ENCODE assay signal across 17 cellular contexts in the genomic region with DNA sequence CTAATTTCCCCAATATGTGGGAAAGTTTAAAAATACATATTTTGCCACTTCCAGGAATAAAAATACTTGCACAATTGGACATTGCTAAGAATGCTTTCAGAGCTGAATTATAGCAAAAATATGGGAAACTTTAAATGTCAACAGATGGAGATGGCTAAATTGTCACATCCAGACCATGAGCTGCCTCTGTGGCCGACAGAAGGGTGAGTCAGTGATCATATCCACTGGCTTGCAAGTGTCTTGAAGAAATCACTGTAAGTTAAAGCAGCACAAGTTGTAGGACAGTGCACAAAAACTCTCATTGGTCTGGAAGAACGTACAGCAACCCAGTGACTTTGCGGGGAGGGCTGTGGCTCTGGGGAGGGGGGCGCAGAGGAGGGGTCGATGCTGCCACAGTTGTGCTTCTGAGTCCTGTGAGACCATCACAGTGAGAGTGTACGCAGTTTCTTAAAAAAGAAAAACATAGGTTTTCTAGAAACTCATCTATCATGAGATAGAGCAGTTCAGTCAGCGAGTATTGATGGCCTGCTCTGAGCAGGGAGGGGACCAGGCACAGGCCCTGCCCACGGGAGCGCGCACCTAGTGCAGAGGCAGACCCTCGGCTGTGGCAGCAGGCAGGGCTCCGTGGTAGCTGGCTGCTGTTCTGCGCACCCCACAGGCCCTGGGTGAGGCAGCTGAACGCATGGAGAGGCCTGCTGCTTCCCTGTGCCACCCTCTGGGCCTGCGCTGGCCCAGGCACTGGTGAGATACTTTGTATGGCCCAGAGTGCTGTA. TPM values are rescaled to one million over a fixed set of nuclear protein-coding genes. Genes with fewer than 3 reads are reported as not detected.
A peak's percentile ranks its signal among the peaks of the same experiment; 100 is the strongest.
DNase-seq lines count a peak whose midpoint lies in the region; ATAC-seq, FAIRE-seq and TF ChIP-seq lines count a peak whose summit lies in the region.
"Had no signal": no experiment of that assay in that cellular context is flagged by ENCODE, and none has a peak within 500 bp of the region (broad histone marks: within the 10 kb centered on the region; RNA-seq: fewer than 3 reads in every experiment).

No MANE protein-coding gene starts in this region.

- H3K27me3 Mint-ChIP-seq in CD8-positive, alpha-beta T cell (ENCODE audit: low read depth): no peaks in the 10 kb centered on the region

- no peak overlapping the region for H4K8ac ChIP-seq in H1 (ENCODE audit: extremely low read depth, insufficient read depth, low read length)

- H3K9ac ChIP-seq in H1 (replicated peaks in 1 of 4; ENCODE audit: extremely low read depth in 1 of 4, low read depth in 3 of 4, low read length in 3 of 4): no peak overlapping the region
- H3K9ac ChIP-seq: BLaER1 treated with 17β-estradiol and CSF1 and Interleukin-3, amounts not matched to agents 10 nM and 100 nM had no signal

- intact Hi-C loops in CD8-positive, alpha-beta T cell (cut with DNase I, micrococcal nuclease): no loop called here

- H3K9me3 Mint-ChIP-seq in CD8-positive, alpha-beta T cell: no peaks in the 10 kb centered on the region
- H3K9me3 Mint-ChIP-seq: HFFc6 had no signal

- H3K36me3 ChIP-seq in H1 (ENCODE audit: control insufficient read depth in 2 of 4, insufficient read depth in 4 of 4, low read length in 3 of 4) (no peaks in the 10 kb centered on the region), osteoblast (ENCODE audit: insufficient read depth, low read length) (no peaks in the 10 kb centered on the region), upper lobe of left lung (peaks cover 0 to 16% (median 6%) of the 10 kb centered on the region in 4 donors)
- no peaks in the 10 kb centered on the region for H3K36me3 ChIP-seq in CD8-positive, alpha-beta T cell (ENCODE audit: insufficient read depth, low read length)
- H3K36me3 ChIP-seq: BLaER1 treated with 17β-estradiol and CSF1 and Interleukin-3, amounts not matched to agents 10 nM and 100 nM had no signal

- no peak overlapping the region for H3K4ac ChIP-seq in H1 (replicated peaks; ENCODE audit: insufficient read length, low read depth, low read length)

- TF ChIP-seq EP300 in H1 (IDR thresholded peaks at IDR 0.05; ENCODE audit: borderline replicate concordance in 1 of 2, low read depth in 2 of 2, low read length in 2 of 2) (no peak), upper lobe of left lung (IDR thresholded peaks at IDR 0.05) (no peak)

- no peak overlapping the region for H3K14ac ChIP-seq in H1 (ENCODE audit: insufficient read length)

- H2BK120ac ChIP-seq in H1 (replicated peaks; ENCODE audit: low read depth, low read length): no peak overlapping the region

- H3K4me3 ChIP-seq in H1 (ENCODE audit: extremely low read depth in 1 of 4, insufficient read depth in 2 of 4, low read depth in 3 of 4, low read length in 4 of 4): no peak overlapping the region
- H3K4me3 ChIP-seq in osteoblast (ENCODE audit: insufficient read depth, low read length): no peak overlapping the region
- H3K4me3 ChIP-seq in upper lobe of left lung: no peak overlapping the region
- no peak overlapping the region for H3K4me3 ChIP-seq in CD8-positive, alpha-beta T cell (ENCODE audit: low read depth, low read length)
- H3K4me3 ChIP-seq: A549; BLaER1 treated with 17β-estradiol and CSF1 and Interleukin-3, amounts not matched to agents 10 nM and 100 nM had no signal

- POLR2A ChIA-PET in H1 (lab: Charles Lee; ENCODE audit: partially characterized antibody): no interaction called here
- POLR2A ChIA-PET in CD8-positive, alpha-beta T cell (lab: Charles Lee): no interaction called here

- TF ChIP-seq RAD21 in H1 (IDR thresholded peaks at IDR 0.05 in 1 of 2, conservative IDR thresholded peaks at IDR 0.05 in 1 of 2; ENCODE audit: low read depth in 2 of 2, low read length in 2 of 2): no peak

- H2BK12ac ChIP-seq in H1 (ENCODE audit: low read depth, low read length): no peak overlapping the region

- TF ChIP-seq CTCF in H1 (IDR thresholded peaks at IDR 0.05; ENCODE audit: control extremely low read depth in 1 of 3, insufficient read depth in 1 of 3, low read depth in 1 of 3, low read length in 3 of 3): no peak
- no peak for TF ChIP-seq CTCF in osteoblast (IDR thresholded peaks at IDR 0.05; ENCODE audit: extremely low read depth, low read depth, low read length)
- TF ChIP-seq CTCF in upper lobe of left lung (IDR thresholded peaks at IDR 0.05): no peak
- no peak for TF ChIP-seq CTCF in CD8-positive, alpha-beta T cell (IDR thresholded peaks at IDR 0.05)

- H3K4me3 Mint-ChIP-seq in CD8-positive, alpha-beta T cell: no peak overlapping the region
- H3K4me3 Mint-ChIP-seq: CD4-positive, CD25-positive, alpha-beta regulatory T cell; HFFc6 had no signal

- CTCF ChIA-PET in H1 (lab: Charles Lee; ENCODE audit: partially characterized antibody): interaction anchor here (0.9 to 1.8 kb wide), 4 partner anchors 14 to 134 kb away, joined by 3 to 6 read pairs (median 4); no protein-coding TSS in a partner anchor
- CTCF ChIA-PET in CD8-positive, alpha-beta T cell (lab: Charles Lee): no interaction called here

- ATAC-seq in upper lobe of left lung (ENCODE audit: low FRiP score in 2 of 2) (no peak), GM19328 (IDR thresholded peaks at IDR 0.05; ENCODE audit: unreplicated experiment) (no peak)
- ATAC-seq in CD8-positive, alpha-beta T cell: no peak
- ATAC-seq: A549 had no signal

- no peak overlapping the region for H2AFZ ChIP-seq in H1 (ENCODE audit: low read length)
- no peak overlapping the region for H2AFZ ChIP-seq in osteoblast (ENCODE audit: low read length)

- FAIRE-seq in H1 (lab: Jason Lieb, UNC): no peak
- FAIRE-seq: A549, GM12891, GM19239 had no signal

- no peak overlapping the region for H2BK5ac ChIP-seq in H1 (ENCODE audit: low read depth, low read length)

- H3K27ac ChIP-seq in H1 (ENCODE audit: low read depth, low read length) (no peak overlapping the region), osteoblast (ENCODE audit: low read depth, low read length) (no peak overlapping the region), upper lobe of left lung (no peak overlapping the region)
- H3K27ac ChIP-seq in CD8-positive, alpha-beta T cell (ENCODE audit: low read depth, low read length): no peak overlapping the region
- H3K27ac ChIP-seq: A549; BLaER1 treated with 17β-estradiol and CSF1 and Interleukin-3, amounts not matched to agents 10 nM and 100 nM; HL-60 had no signal

- H3K18ac ChIP-seq in H1 (ENCODE audit: extremely low read depth, low read length): no peak overlapping the region

- H4K5ac ChIP-seq in H1 (ENCODE audit: insufficient read length, low read depth, low read length): no peak overlapping the region

- H3K4me1 Mint-ChIP-seq in CD8-positive, alpha-beta T cell (ENCODE audit: low read depth): peaks cover 5% of the 10 kb centered on the region

- H2AK5ac ChIP-seq in H1 (ENCODE audit: low read depth, low read length): no peak overlapping the region

- H3K4me1 ChIP-seq in H1 (replicated peaks in 1 of 4; ENCODE audit: control insufficient read depth in 3 of 4, insufficient read depth in 4 of 4, low read length in 3 of 4) (0 out of 7 replicates have a peak, but pooled peaks cover 0 to 3% (median 0%) of the 10 kb centered on the region in 4 experiments), osteoblast (ENCODE audit: insufficient read depth, low read length) (no peaks in the 10 kb centered on the region), upper lobe of left lung (no peaks in the 10 kb centered on the region)
- H3K4me1 ChIP-seq in CD8-positive, alpha-beta T cell (ENCODE audit: insufficient read depth, low read length): peaks cover 3% of the 10 kb centered on the region
- H3K4me1 ChIP-seq: A549 had no signal

- H3K79me2 ChIP-seq in H1 (ENCODE audit: control insufficient read depth in 1 of 2, insufficient read depth in 2 of 2, low read length in 2 of 2) (no peaks in the 10 kb centered on the region), osteoblast (ENCODE audit: insufficient read depth, low read length) (no peaks in the 10 kb centered on the region)

- 91% methylated on average over 15 of the region's 15 CpGs; no CpG with 5 or more reads in 1 of the 2 experiments for WGBS in H1 (ENCODE audit: extremely low coverage in 1 of 2, insufficient coverage in 1 of 2, insufficient read length in 1 of 2, insufficient replicate concordance in 2 of 2, low coverage in 1 of 2, low lambda C conversion rate in 2 of 2, missing lambda C conversion rate in 1 of 2), 2 experiments
- WGBS in upper lobe of left lung, 2 donors: 95 to 96% methylated on average over 12 to 15 of the region's 15 CpGs

- no peak overlapping the region for H4K91ac ChIP-seq in H1 (replicated peaks; ENCODE audit: insufficient read length, low read length)

- no peak overlapping the region for H3K23ac ChIP-seq in H1 (ENCODE audit: insufficient read length)

- no peaks in the 10 kb centered on the region for H3K27me3 ChIP-seq in H1 (replicated peaks in 1 of 4; ENCODE audit: control insufficient read depth in 3 of 4, extremely low read depth in 1 of 4, insufficient read depth in 3 of 4, low read length in 3 of 4)
- no peaks in the 10 kb centered on the region for H3K27me3 ChIP-seq in osteoblast (ENCODE audit: insufficient read depth, low read length)
- no peaks in the 10 kb centered on the region for H3K27me3 ChIP-seq in upper lobe of left lung
- no peaks in the 10 kb centered on the region for H3K27me3 ChIP-seq in CD8-positive, alpha-beta T cell (ENCODE audit: insufficient read depth, low read length)
- H3K27me3 ChIP-seq: BLaER1 treated with 17β-estradiol and CSF1 and Interleukin-3, amounts not matched to agents 10 nM and 100 nM had no signal

- H3K23me2 ChIP-seq in H1 (ENCODE audit: low read depth, low read length): no peaks in the 10 kb centered on the region

- no peak overlapping the region for H3K4me2 ChIP-seq in H1 (ENCODE audit: insufficient read depth in 1 of 2, low read depth in 2 of 2, low read length in 2 of 2)
- H3K4me2 ChIP-seq in osteoblast (ENCODE audit: insufficient read depth, low read length): no peak overlapping the region
- H3K4me2 ChIP-seq: A549; BLaER1 treated with 17β-estradiol and CSF1 and Interleukin-3, amounts not matched to agents 10 nM and 100 nM had no signal

- TF ChIP-seq POLR2A in H1 (IDR thresholded peaks at IDR 0.05; ENCODE audit: control extremely low read depth in 1 of 2, low read depth in 2 of 2, low read length in 2 of 2) (no peak), upper lobe of left lung (IDR thresholded peaks at IDR 0.05) (no peak)

- H4K20me1 ChIP-seq in H1 (replicated peaks in 1 of 2; ENCODE audit: control insufficient read depth in 1 of 2, insufficient read depth in 2 of 2, low read length in 2 of 2): no peaks in the 10 kb centered on the region
- H4K20me1 ChIP-seq in osteoblast (ENCODE audit: insufficient read depth, low read length): peaks cover 10% of the 10 kb centered on the region

- H3K56ac ChIP-seq in H1 (replicated peaks; ENCODE audit: insufficient read length, low read depth, low read length): no peak overlapping the region

- no peaks in the 10 kb centered on the region for H3K79me1 ChIP-seq in H1 (ENCODE audit: low read depth, low read length)

- peak; percentile 10 for DNase-seq in GM04504 (ENCODE audit: low read depth)
- DNase-seq in H1 (ENCODE audit: low read depth in 1 of 2, low spot score in 2 of 2): no peak
- peak; percentile 66 for DNase-seq in osteoblast (ENCODE audit: insufficient read length, low spot score, missing footprints)
- DNase-seq in upper lobe of left lung: peak; percentile 6 to 59
- no peak for DNase-seq in GF-D8 (lab: John Stamatoyannopoulos, UW)
- DNase-seq in CD8-positive, alpha-beta T cell: no peak
- DNase-seq: Calu3; CD4-positive, CD25-positive, alpha-beta regulatory T cell; DMS 273 treated with DMSO at 0.1 percent for 48 hours; HCEC 1CT; HFFc6 had no signal

- H3K36me3 Mint-ChIP-seq in CD8-positive, alpha-beta T cell: peaks cover 5% of the 10 kb centered on the region
- H3K36me3 Mint-ChIP-seq: CD4-positive, CD25-positive, alpha-beta regulatory T cell had no signal

- no peak overlapping the region for H3K27ac Mint-ChIP-seq in CD8-positive, alpha-beta T cell
- H3K27ac Mint-ChIP-seq: CD4-positive, CD25-positive, alpha-beta regulatory T cell; HFFc6 had no signal

- 0 out of 2 replicates have a peak overlapping the region, but pooled peaks have one; percentile 18 for H2BK20ac ChIP-seq in H1 (ENCODE audit: low read length)

- no peak overlapping the region for H2BK15ac ChIP-seq in H1 (ENCODE audit: low read length)

- no peaks in the 10 kb centered on the region; a peak in 1 of 4 replicates for H3K9me3 ChIP-seq in H1 (ENCODE audit: insufficient read depth in 2 of 2, low read depth in 1 of 2, low read length in 1 of 2)
- H3K9me3 ChIP-seq in osteoblast (ENCODE audit: low read depth, low read length): no peaks in the 10 kb centered on the region
- no peaks in the 10 kb centered on the region for H3K9me3 ChIP-seq in upper lobe of left lung
- no peaks in the 10 kb centered on the region for H3K9me3 ChIP-seq in CD8-positive, alpha-beta T cell (ENCODE audit: low read length)
- H3K9me3 ChIP-seq: A549; BLaER1 treated with 17β-estradiol and CSF1 and Interleukin-3, amounts not matched to agents 10 nM and 100 nM had no signal

RNA-seq across cellular contexts. Expression of a gene that starts 25.5 kb away (rescaled TPM):
- total RNA-seq in H1 (2021; fragmentation: NEBNext Ultra II Directional; extraction: Animal tissue kit (Norgen Biotek cat#: 25700)): 3.8 and 4.3 TPM in 2 replicates
- polyA plus RNA-seq in H1 (2011; rRNA removed): 1.2 and 2.0 TPM in 2 replicates
- polyA plus RNA-seq in H1 (2011; cell fraction: cytosol; rRNA removed): 3.1 TPM
- 8.2 TPM for polyA plus RNA-seq in H1 (2011; cell fraction: nucleus; rRNA removed)
- 2.8 to 4.0 TPM (median 2.9 TPM) in 4 replicates for polyA plus RNA-seq in H1 (2012, experiment 1 of 2)
- polyA plus RNA-seq in H1 (2012, experiment 2 of 2): 1.7 TPM
- polyA plus RNA-seq in H1 (2013, experiment 1 of 2): 3.6 TPM
- 2.5 TPM for polyA plus RNA-seq in H1 (2013, experiment 2 of 2)
- 1.1 and 1.6 TPM in 2 replicates for polyA minus RNA-seq in H1 (2011; rRNA and poly(A)+ RNA removed)
- polyA minus RNA-seq in H1 (2011; cell fraction: cytosol; rRNA and poly(A)+ RNA removed): 0.88 TPM
- 4.0 TPM for polyA minus RNA-seq in H1 (2011; cell fraction: nucleus; rRNA and poly(A)+ RNA removed)
- total RNA-seq in osteoblast (11.2 and 13.4 TPM in 2 replicates), upper lobe of left lung (100 to 1,000 TPM in 1 of 6 donors, 10 to 100 TPM in 3, 1 to 10 TPM in 2; 7.4 to 110 (median 15.1) TPM)
- total RNA-seq in CD8-positive, alpha-beta T cell: 1 to 10 TPM in 1 of 2 experiments, under 1 TPM in 1; 0.68 to 3.2 TPM

RNA-seq across cellular contexts. Expression of a gene that starts 39.5 kb away (rescaled TPM):
- 10.8 and 11.0 TPM in 2 replicates for total RNA-seq in H1 (2021; fragmentation: NEBNext Ultra II Directional; extraction: Animal tissue kit (Norgen Biotek cat#: 25700))
- polyA plus RNA-seq in H1 (2011; rRNA removed): 5.3 and 9.4 TPM in 2 replicates
- polyA plus RNA-seq in H1 (2011; cell fraction: cytosol; rRNA removed): 7.2 TPM
- polyA plus RNA-seq in H1 (2011; cell fraction: nucleus; rRNA removed): 17.0 TPM
- 4.8 to 8.4 TPM (median 8.0 TPM) in 4 replicates for polyA plus RNA-seq in H1 (2012, experiment 1 of 2)
- polyA plus RNA-seq in H1 (2012, experiment 2 of 2): 6.0 TPM
- polyA plus RNA-seq in H1 (2013, experiment 1 of 2): 6.0 TPM
- 5.5 TPM for polyA plus RNA-seq in H1 (2013, experiment 2 of 2)
- polyA minus RNA-seq in H1 (2011; rRNA and poly(A)+ RNA removed): 1.2 and 1.4 TPM in 2 replicates
- polyA minus RNA-seq in H1 (2011; cell fraction: cytosol; rRNA and poly(A)+ RNA removed): 5.2 TPM
- 7.0 TPM for polyA minus RNA-seq in H1 (2011; cell fraction: nucleus; rRNA and poly(A)+ RNA removed)
- total RNA-seq in osteoblast (15.3 and 18.5 TPM in 2 replicates), upper lobe of left lung (10 to 100 TPM; 20.2 to 54.4 (median 32.9) TPM)
- total RNA-seq in CD8-positive, alpha-beta T cell: 10 to 100 TPM; 25.6 to 27.1 TPM

RNA-seq across cellular contexts. Expression of a gene that starts 49.7 kb away (rescaled TPM):
- 15.6 and 17.3 TPM in 2 replicates for total RNA-seq in H1 (2021; fragmentation: NEBNext Ultra II Directional; extraction: Animal tissue kit (Norgen Biotek cat#: 25700))
- polyA plus RNA-seq in H1 (2011; rRNA removed): 10.6 and 18.1 TPM in 2 replicates
- polyA plus RNA-seq in H1 (2011; cell fraction: cytosol; rRNA removed): 19.9 TPM
- 22.0 TPM for polyA plus RNA-seq in H1 (2011; cell fraction: nucleus; rRNA removed)
- 13.4 to 23.5 TPM (median 20.3 TPM) in 4 replicates for polyA plus RNA-seq in H1 (2012, experiment 1 of 2)
- polyA plus RNA-seq in H1 (2012, experiment 2 of 2): 11.9 TPM
- polyA plus RNA-seq in H1 (2013, experiment 1 of 2): 11.6 TPM
- polyA plus RNA-seq in H1 (2013, experiment 2 of 2): 10.9 TPM
- 7.3 and 11.0 TPM in 2 replicates for polyA minus RNA-seq in H1 (2011; rRNA and poly(A)+ RNA removed)
- 5.1 TPM for polyA minus RNA-seq in H1 (2011; cell fraction: cytosol; rRNA and poly(A)+ RNA removed)
- polyA minus RNA-seq in H1 (2011; cell fraction: nucleus; rRNA and poly(A)+ RNA removed): 8.8 TPM
- total RNA-seq in osteoblast (12.7 and 14.5 TPM in 2 replicates), upper lobe of left lung (10 to 100 TPM in 4 of 6 donors, 1 to 10 TPM in 2; 4.8 to 18.3 (median 15.6) TPM)
- total RNA-seq in CD8-positive, alpha-beta T cell: 1 to 10 TPM; 5.0 to 5.4 TPM

Comparison
In these comparisons a context has a peak if more than half of its experiments do, and no peak if none do; other contexts are left out.
1. DNase-seq: peak in GM04504 (single experiment), osteoblast (single experiment) and upper lobe of left lung (2 of 2); none in H1 (0 of 2), GF-D8 (single experiment) and CD8-positive, alpha-beta T cell (0 of 7).